9 cellular contexts compared by ENCODE assay signal in the genomic region with DNA sequence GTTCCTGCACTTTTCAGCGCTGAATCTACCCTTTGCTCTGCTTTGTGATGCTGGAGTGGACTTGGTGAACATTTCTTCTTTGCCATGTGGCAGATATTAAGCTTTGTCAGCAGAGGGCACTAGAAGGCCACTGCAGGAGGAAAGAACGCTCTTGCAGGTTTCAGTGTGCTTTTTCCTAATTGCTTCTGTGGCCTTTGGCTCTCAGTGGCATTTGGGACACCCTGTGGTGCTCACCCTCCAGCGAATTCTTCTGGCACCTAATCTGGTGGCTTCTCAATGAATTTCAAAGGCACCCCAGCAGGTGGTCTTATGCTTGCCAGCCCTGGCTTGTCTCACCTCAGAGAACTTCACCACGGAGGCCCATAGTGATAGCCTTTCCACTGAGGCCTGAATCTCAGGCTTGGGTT.
A peak's percentile ranks its signal among the peaks of the same experiment; 100 is the strongest.
DNase-seq lines count a peak whose midpoint lies in the region; ATAC-seq, FAIRE-seq and TF ChIP-seq lines count a peak whose summit lies in the region.
"Had no signal": no experiment of that assay in that cellular context is flagged by ENCODE, and none has a peak within 500 bp of the region (broad histone marks: within the 10 kb centered on the region; RNA-seq: fewer than 3 reads in every experiment).

No MANE protein-coding gene starts in this region.

- TF ChIP-seq CTCF in A549 (IDR thresholded peaks at IDR 0.05): peak; percentile 62
- peak; percentile 56 to 57 for TF ChIP-seq CTCF in endothelial cell of umbilical vein (IDR thresholded peaks at IDR 0.05; ENCODE audit: extremely low read depth in 1 of 2, insufficient read depth in 1 of 2, low read depth in 1 of 2, low read length in 2 of 2)
- peak; percentile 90 for TF ChIP-seq CTCF in neural cell (IDR thresholded peaks at IDR 0.05; ENCODE audit: poor library complexity, severe bottlenecking)
- no peak for TF ChIP-seq CTCF in lower leg skin (IDR thresholded peaks at IDR 0.05)

- H3K9me3 ChIP-seq in A549: peaks cover 4% of the 10 kb centered on the region; the same call in 1 of the 3 replicates
- no peaks in the 10 kb centered on the region for H3K9me3 ChIP-seq in endothelial cell of umbilical vein (replicated peaks; ENCODE audit: control insufficient read depth, insufficient read depth, low read length)
- peaks cover 4% of the 10 kb centered on the region for H3K9me3 ChIP-seq in neural cell (ENCODE audit: low read length)

- TF ChIP-seq RAD21 in A549 (conservative IDR thresholded peaks at IDR 0.05 in 1 of 2, IDR thresholded peaks at IDR 0.05 in 1 of 2) (peak; percentile 66 to 84), neural cell (conservative IDR thresholded peaks at IDR 0.05) (peak; percentile 95)

- no peaks in the 10 kb centered on the region for H3K9me1 ChIP-seq in endothelial cell of umbilical vein (replicated peaks; ENCODE audit: control insufficient read depth, extremely low read depth, insufficient read depth, low read length)

- H2AFZ ChIP-seq in endothelial cell of umbilical vein (ENCODE audit: low read depth, low read length): no peak overlapping the region
- no peak overlapping the region for H2AFZ ChIP-seq in neural cell (ENCODE audit: low read depth, low read length)

- peak; percentile 9 to 54 for DNase-seq in A549 (ENCODE audit: low read depth in 1 of 2, low spot score in 1 of 2)
- DNase-seq in GM04504 (ENCODE audit: low read depth): peak; percentile 9
- DNase-seq in NCI-H1694 (lab: John Stamatoyannopoulos, UW): peak; percentile 63
- DNase-seq in T-helper 1 cell: peak in 3 of 5 donors; percentile 3 to 59 (median 5)
- peak; percentile 40 for DNase-seq in endothelial cell of umbilical vein (ENCODE audit: low read depth, low spot score)
- DNase-seq in lower leg skin (ENCODE audit: low spot score in 2 of 2): no peak

- no peak for FAIRE-seq in A549 (lab: Jason Lieb, UNC)
- peak; percentile 81 for FAIRE-seq in endothelial cell of umbilical vein (lab: Jason Lieb, UNC)

- H3K4me1 ChIP-seq in A549 (no peaks in the 10 kb centered on the region), endothelial cell of umbilical vein (ENCODE audit: control insufficient read depth, extremely low read depth, insufficient read depth, low read length) (peaks cover 1% of the 10 kb centered on the region)

- H3K4me3 ChIP-seq in A549 (no peak overlapping the region), endothelial cell of umbilical vein (replicated peaks in 1 of 3; ENCODE audit: insufficient read depth in 1 of 3, low read depth in 1 of 3, low read length in 3 of 3) (no peak overlapping the region), neural cell (ENCODE audit: low read length) (no peak overlapping the region), lower leg skin (ENCODE audit: low read depth, poor library complexity, severe bottlenecking) (no peak overlapping the region)

- intact Hi-C loops in endothelial cell of umbilical vein (cut with micrococcal nuclease): loop anchor here (1.0 to 5.0 kb wide), 6 partner anchors 37 to 548 kb away; partner anchors contain the start of gene GAD1
- intact Hi-C loops in lower leg skin (cut with DNase I; ENCODE audit: low total_unique reads): no loop called here

- no peaks in the 10 kb centered on the region for H3K9me2 ChIP-seq in neural cell (ENCODE audit: insufficient read depth, low read length)

- H3K4me2 ChIP-seq in A549 (no peak overlapping the region), endothelial cell of umbilical vein (ENCODE audit: insufficient read depth, low read length) (no peak overlapping the region), neural cell (ENCODE audit: low read length) (no peak overlapping the region)

- CTCF ChIA-PET in A549 (lab: Yijun Ruan, JAX) (interaction anchor here (0.7 to 3.1 kb wide), 28 partner anchors 8 to 587 kb away, joined by 3 to 15 read pairs (median 4); partner anchors contain the start of gene GAD1), endothelial cell of umbilical vein (lab: Charles Lee) (interaction anchor here (0.7 to 3.5 kb wide), 22 partner anchors 9 to 872 kb away, joined by 3 to 26 read pairs (median 5); partner anchors contain the start of gene GAD1)

- no peaks in the 10 kb centered on the region for H3K79me2 ChIP-seq in endothelial cell of umbilical vein (ENCODE audit: control insufficient read depth, insufficient read depth, low read length)
- H3K79me2 ChIP-seq in neural cell (replicated peaks; ENCODE audit: insufficient read depth, low read length): no peaks in the 10 kb centered on the region

- H3K27ac ChIP-seq in A549 (no peak overlapping the region), endothelial cell of umbilical vein (ENCODE audit: insufficient read depth, low read depth, low read length) (no peak overlapping the region), neural cell (ENCODE audit: low read length) (no peak overlapping the region)

- H3K36me3 ChIP-seq in endothelial cell of umbilical vein (ENCODE audit: control insufficient read depth in 2 of 2, extremely low read depth in 1 of 2, insufficient read depth in 2 of 2, low read length in 2 of 2) (no peaks in the 10 kb centered on the region), neural cell (ENCODE audit: insufficient read depth, low read length) (no peaks in the 10 kb centered on the region)

- H3F3A ChIP-seq in neural cell (ENCODE audit: insufficient read depth, low read length, poor library complexity, severe bottlenecking): no peaks in the 10 kb centered on the region

- no TSS peak for BruUV-seq in endothelial cell of umbilical vein (replicated peaks; lab: Mats Ljungman, UMichigan)

- ATAC-seq in A549 (peak; percentile 85), HG03457 (IDR thresholded peaks at IDR 0.05; ENCODE audit: unreplicated experiment) (no peak)
- ATAC-seq: effector memory CD8-positive, alpha-beta T cell had no signal

- H4K20me1 ChIP-seq in endothelial cell of umbilical vein (replicated peaks; ENCODE audit: control insufficient read depth, extremely low read depth, insufficient read depth, low read length) (no peaks in the 10 kb centered on the region), neural cell (ENCODE audit: insufficient read depth) (no peaks in the 10 kb centered on the region)

- H3K9ac ChIP-seq in endothelial cell of umbilical vein (replicated peaks; ENCODE audit: extremely low read depth, insufficient read depth, low read length) (no peak overlapping the region), neural cell (ENCODE audit: low read length) (no peak overlapping the region)

- 14% methylated on average over 4 of the region's 4 CpGs for WGBS in A549 (ENCODE audit: missing lambda C conversion rate)
- 32 to 33% methylated on average over 4 of the region's 4 CpGs for WGBS in lower leg skin, 2 donors

- POLR2A ChIA-PET in A549 (lab: Yijun Ruan, JAX): no interaction called here
- POLR2A ChIA-PET in endothelial cell of umbilical vein (lab: Charles Lee): no interaction called here

- TF ChIP-seq EP300 in A549 (IDR thresholded peaks at IDR 0.05) (no peak), neural cell (conservative IDR thresholded peaks at IDR 0.05; ENCODE audit: poor library complexity, severe bottlenecking) (no peak)

- dilution Hi-C loops in endothelial cell of umbilical vein (cut with MboI; ENCODE audit: extremely low pct_ligation_motif_present, low sequenced_read_pairs): no loop called here

- H3K27me3 ChIP-seq in endothelial cell of umbilical vein (ENCODE audit: control insufficient read depth in 2 of 2, insufficient read depth in 2 of 2, low read length in 2 of 2) (peaks cover 3% of the 10 kb centered on the region in 2 experiments), neural cell (ENCODE audit: insufficient read depth, low read depth, low read length) (no peaks in the 10 kb centered on the region)

- TF ChIP-seq POLR2A in A549 (IDR thresholded peaks at IDR 0.05; ENCODE audit: low read length) (no peak), endothelial cell of umbilical vein (IDR thresholded peaks at IDR 0.05; ENCODE audit: low read depth, low read length) (no peak), lower leg skin (IDR thresholded peaks at IDR 0.05) (no peak)

TF ChIP-seq in A549, 52 proteins besides CTCF, POLR2A, EP300 and RAD21 (continues in another document):
- TF ChIP-seq, protein P1, sequence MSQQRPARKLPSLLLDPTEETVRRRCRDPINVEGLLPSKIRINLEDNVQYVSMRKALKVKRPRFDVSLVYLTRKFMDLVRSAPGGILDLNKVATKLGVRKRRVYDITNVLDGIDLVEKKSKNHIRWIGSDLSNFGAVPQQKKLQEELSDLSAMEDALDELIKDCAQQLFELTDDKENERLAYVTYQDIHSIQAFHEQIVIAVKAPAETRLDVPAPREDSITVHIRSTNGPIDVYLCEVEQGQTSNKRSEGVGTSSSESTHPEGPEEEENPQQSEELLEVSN (IDR thresholded peaks at IDR 0.05; ENCODE audit: borderline replicate concordance, low read depth): no peak
- TF ChIP-seq MAFK (IDR thresholded peaks at IDR 0.05; ENCODE audit: partially characterized antibody) (peak; percentile 43), HOXA7 (CRISPR knock-in tag; IDR thresholded peaks at IDR 0.05) (no peak)

TF ChIP-seq in endothelial cell of umbilical vein, 7 proteins besides CTCF, POLR2A, EP300 and RAD21 (continues in another document):
- no peak for TF ChIP-seq EZH2 (IDR thresholded peaks at IDR 0.05; ENCODE audit: borderline replicate concordance, low read depth, low read length, severe bottlenecking)
- no peak for TF ChIP-seq MYC (IDR thresholded peaks at IDR 0.05; ENCODE audit: low read depth, low read length)
- TF ChIP-seq JUN (IDR thresholded peaks at IDR 0.05; ENCODE audit: borderline replicate concordance, insufficient read depth, insufficient read length, low read depth): no peak
- TF ChIP-seq MAX (IDR thresholded peaks at IDR 0.05; ENCODE audit: insufficient read depth, insufficient read length): no peak
- no peak for TF ChIP-seq FOS (IDR thresholded peaks at IDR 0.05; ENCODE audit: borderline replicate concordance, insufficient read depth, low read length)
- no peak for TF ChIP-seq GATA2 (IDR thresholded peaks at IDR 0.05; ENCODE audit: insufficient read depth, insufficient read length, low read depth, low read length)

TF ChIP-seq in neural cell, 6 proteins besides CTCF, POLR2A, EP300 and RAD21 (continues in another document):
- TF ChIP-seq EZH2 (IDR thresholded peaks at IDR 0.05; ENCODE audit: borderline replicate concordance, insufficient read depth, low read length, poor library complexity, severe bottlenecking) (no peak), SMC3 (conservative IDR thresholded peaks at IDR 0.05; ENCODE audit: poor library complexity) (peak; percentile 96), TAF1 (IDR thresholded peaks at IDR 0.05; ENCODE audit: low read depth) (no peak)

Comparison
In these comparisons a context has a peak if more than half of its experiments do, and no peak if none do; other contexts are left out.
1. DNase-seq: peak in A549 (2 of 2), GM04504 (single experiment), NCI-H1694 (single experiment), T-helper 1 cell (3 of 5) and endothelial cell of umbilical vein (single experiment); none in lower leg skin (0 of 2).
2. CTCF ChIP-seq: peak in A549 (single experiment), endothelial cell of umbilical vein (2 of 2) and neural cell (single experiment); none in lower leg skin (0 of 3).